Comparison of ENCODE assay signal across 19 cellular contexts in genomic region chr5:151572657-151573368, GRCh38. TPM values are rescaled to one million over a fixed set of nuclear protein-coding genes. Genes with fewer than 3 reads are reported as not detected.
"Had no signal": no experiment of that assay in that cellular context is flagged by ENCODE, and none has a peak within 500 bp of the region (broad histone marks: within the 10 kb centered on the region; RNA-seq: fewer than 3 reads in every experiment).

No MANE protein-coding gene starts in this region.

- H3K27ac ChIP-seq: coronary artery had no signal

- H3K36me3 Mint-ChIP-seq: activated naive CD8-positive, alpha-beta T cell; natural killer cell treated with Interleukin-12 subunit alpha and Interleukin-12 subunit beta and Interleukin-15 and Interleukin-18, amount 100 ng/mL, for 72 hours; type B pancreatic cell had no signal

- DNase-seq: activated CD4-positive, alpha-beta T cell treated with anti-CD3 and anti-CD28 coated beads, Interleukin-2, amount 50 U/mL, for 1 hour; activated CD8-positive, alpha-beta memory T cell treated with anti-CD3 and anti-CD28 coated beads for 24 hours; activated gamma-delta T cell treated with Interleukin-2 at 50 U/mL for 16 hours; amniotic stem cell; effector CD8-positive, alpha-beta T cell; hippocampal formation; left ventricle myocardium superior; mesendoderm; nucleus accumbens; posterior cingulate gyrus; small intestine; stimulated activated CD4-positive, alpha-beta T cell treated with anti-CD3 and anti-CD28 coated beads, Interleukin-4, amount 100 ng/mL, for 4 hours; stimulated activated CD8-positive, alpha-beta memory T cell treated with anti-CD3 and anti-CD28 coated beads, Interleukin-4, amount 100 ng/mL, for 48 hours; stimulated activated naive CD4-positive, alpha-beta T cell treated with Interleukin-2 at 50 U/mL for 16 hours had no signal

- H3K4me3 Mint-ChIP-seq: activated naive CD8-positive, alpha-beta T cell; central memory CD8-positive, alpha-beta T cell; natural killer cell treated with Interleukin-12 subunit alpha and Interleukin-12 subunit beta and Interleukin-15 and Interleukin-18, amount 100 ng/mL, for 72 hours; type B pancreatic cell had no signal

- H3K4me3 ChIP-seq: coronary artery had no signal

- H3K27me3 Mint-ChIP-seq: activated naive CD8-positive, alpha-beta T cell had no signal

- H3K27ac Mint-ChIP-seq: activated naive CD8-positive, alpha-beta T cell; natural killer cell treated with Interleukin-12 subunit alpha and Interleukin-12 subunit beta and Interleukin-15 and Interleukin-18, amount 100 ng/mL, for 72 hours; type B pancreatic cell had no signal

- ATAC-seq: left ventricle myocardium superior; natural killer cell treated with Interleukin-12 subunit alpha and Interleukin-12 subunit beta and Interleukin-15 and Interleukin-18, amount 100 ng/mL, for 72 hours had no signal

- H3K4me1 Mint-ChIP-seq: central memory CD8-positive, alpha-beta T cell had no signal

- H3K9me3 Mint-ChIP-seq: central memory CD8-positive, alpha-beta T cell; natural killer cell treated with Interleukin-12 subunit alpha and Interleukin-12 subunit beta and Interleukin-15 and Interleukin-18, amount 100 ng/mL, for 72 hours; type B pancreatic cell had no signal

RNA-seq across cellular contexts. Expression of gene FAT2, which starts 18.3 kb away (rescaled TPM):
- total RNA-seq: left ventricle myocardium superior; natural killer cell treated with Interleukin-12 subunit alpha and Interleukin-12 subunit beta and Interleukin-15 and Interleukin-18, amount 100 ng/mL, for 72 hours had no signal
